8 cellular contexts compared by ENCODE assay signal in genomic region chr12:50986961-50987737, GRCh38. TPM values are rescaled to one million over a fixed set of nuclear protein-coding genes. Genes with fewer than 3 reads are reported as not detected.
DNase-seq lines count a peak whose midpoint lies in the region; ATAC-seq, FAIRE-seq and TF ChIP-seq lines count a peak whose summit lies in the region.

No MANE protein-coding gene starts in this region.

- DNase-seq in AG10803 (ENCODE audit: low read depth): peak; percentile 62
- peak; percentile 35 for DNase-seq in GM10248 (ENCODE audit: extremely low spot score)
- DNase-seq in NOMO-1 treated with dmso at 0.1 percent for 144 hours (lab: John Stamatoyannopoulos, UW; ENCODE audit: unreplicated experiment): peak; percentile 6
- peak; percentile 47 to 78 for DNase-seq in T47D (ENCODE audit: low read depth in 1 of 2, low spot score in 1 of 2)
- DNase-seq in kidney: no peak

- H3K9ac ChIP-seq in kidney (ENCODE audit: low read length in 2 of 2) (peak overlapping the region in 1 of 2 donors; percentile 20), stomach smooth muscle (ENCODE audit: low read length in 2 of 2) (peak overlapping the region in 1 of 2 donors; percentile 37)

- intact Hi-C loops in kidney (cut with DNase I): loop anchor here (10.0 kb wide), 1 partner anchor 162 kb away; no protein-coding TSS in a partner anchor

- POLR2A ChIA-PET in GM10248 (lab: Yijun Ruan, JAX): interaction anchor here (1.0 kb wide), 1 partner anchor 96 kb away, joined by 3 read pairs; the partner anchor contains the start of gene CSRNP2

- in situ Hi-C loops in T47D (cut with HindIII; ENCODE audit: low pct_unique_long_range_greater_than_20kb, low sequenced_read_pairs): no loop called here

- H3K27me3 ChIP-seq in stomach smooth muscle (ENCODE audit: control insufficient read depth in 1 of 2, insufficient read depth in 2 of 2, low read length in 2 of 2): no peaks in the 10 kb centered on the region

- H3K4me3 ChIP-seq in AG10803 (ENCODE audit: low read length): no peak overlapping the region
- no peak overlapping the region for H3K4me3 ChIP-seq in kidney (ENCODE audit: low read length in 2 of 2)
- H3K4me3 ChIP-seq in stomach smooth muscle (ENCODE audit: low read length in 2 of 2): peak overlapping the region in 1 of 2 donors; percentile 5

- TF ChIP-seq CTCF in AG10803 (conservative IDR thresholded peaks at IDR 0.05; ENCODE audit: low read length) (peak; percentile 69), GM10248 (IDR thresholded peaks at IDR 0.05; ENCODE audit: control extremely low read depth, extremely low read depth, low read depth, missing control alignments) (peak; percentile 60), kidney (IDR thresholded peaks at IDR 0.05; ENCODE audit: borderline replicate concordance, extremely low read depth, insufficient read depth) (peak; percentile 67)

- H3K36me3 ChIP-seq in kidney (ENCODE audit: control insufficient read depth in 1 of 2, insufficient read depth in 2 of 2, low read length in 2 of 2): peaks cover 25 to 37% of the 10 kb centered on the region in 2 donors
- peaks cover 21 to 22% of the 10 kb centered on the region in 2 donors for H3K36me3 ChIP-seq in stomach smooth muscle (ENCODE audit: control insufficient read depth in 2 of 2, insufficient read depth in 2 of 2, low read length in 2 of 2)

- no peak overlapping the region for H3K27ac ChIP-seq in kidney (ENCODE audit: low read depth in 2 of 2, low read length in 2 of 2)
- peak overlapping the region; percentile 19 for H3K27ac ChIP-seq in stomach smooth muscle (ENCODE audit: low read length)

- ATAC-seq in HG03432 (IDR thresholded peaks at IDR 0.05; ENCODE audit: unreplicated experiment) (no peak), GM18519 (IDR thresholded peaks at IDR 0.05; ENCODE audit: low FRiP score, unreplicated experiment) (no peak)

- peak; percentile 50 for FAIRE-seq in kidney (lab: Jason Lieb, UNC)

- H3K9me3 ChIP-seq in kidney (ENCODE audit: control insufficient read depth in 1 of 2, low read length in 2 of 2): no peaks in the 10 kb centered on the region
- H3K9me3 ChIP-seq in stomach smooth muscle (ENCODE audit: control insufficient read depth in 2 of 2, low read length in 2 of 2): no peaks in the 10 kb centered on the region

- peaks cover 6 to 13% of the 10 kb centered on the region in 2 donors for H3K4me1 ChIP-seq in kidney (ENCODE audit: control insufficient read depth in 1 of 2, insufficient read depth in 1 of 2, low read depth in 1 of 2, low read length in 2 of 2)
- H3K4me1 ChIP-seq in stomach smooth muscle (ENCODE audit: control insufficient read depth, insufficient read depth, low read length): peaks cover 15% of the 10 kb centered on the region

- CTCF ChIA-PET in GM10248 (lab: Yijun Ruan, JAX): interaction anchor here (0.6 to 3.8 kb wide), 19 partner anchors 9 to 483 kb away, joined by 3 to 29 read pairs (median 5); partner anchors contain the start of genes ATF1, DIP2B and SLC11A2

RNA-seq across cellular contexts. Expression of gene HIGD1C, which starts 34.8 kb away (rescaled TPM):
- total RNA-seq in kidney: not detected
- not detected for polyA plus RNA-seq in kidney (ENCODE audit: insufficient read depth, low read depth, low replicate concordance)

RNA-seq across cellular contexts. Expression of gene SLC11A2, which starts 39.0 kb away (rescaled TPM):
- total RNA-seq in kidney: 90.2 TPM
- 22.3 TPM for polyA plus RNA-seq in kidney (ENCODE audit: insufficient read depth, low read depth, low replicate concordance)
